ENCODE assay signal across 23 cellular contexts in genomic region chr1:164802573-164803282, GRCh38.
DNase-seq lines count a peak whose midpoint lies in the region; ATAC-seq, FAIRE-seq and TF ChIP-seq lines count a peak whose summit lies in the region.
"Had no signal": no experiment of that assay in that cellular context is flagged by ENCODE, and none has a peak within 500 bp of the region (broad histone marks: within the 10 kb centered on the region; RNA-seq: fewer than 3 reads in every experiment).

No MANE protein-coding gene starts in this region.

- dilution Hi-C loops in mammary epithelial cell (cut with HindIII; ENCODE audit: low sequenced_read_pairs): no loop called here

- H3K27me3 ChIP-seq in breast epithelium (no peaks in the 10 kb centered on the region), mammary epithelial cell (ENCODE audit: insufficient read depth, low read length) (no peaks in the 10 kb centered on the region), esophagus squamous epithelium (no peaks in the 10 kb centered on the region), sigmoid colon (no peaks in the 10 kb centered on the region), aorta (ENCODE audit: control insufficient read depth in 1 of 2, insufficient read depth in 2 of 2, low read length in 1 of 2) (no peaks in the 10 kb centered on the region)

- H3K27ac ChIP-seq in breast epithelium: peak overlapping the region; percentile 21 to 48
- no peak overlapping the region for H3K27ac ChIP-seq in mammary epithelial cell (ENCODE audit: insufficient read depth, low read depth, low read length)
- peak overlapping the region; percentile 44 to 73 (median 64) for H3K27ac ChIP-seq in esophagus squamous epithelium
- peak overlapping the region; percentile 65 to 79 (median 76) for H3K27ac ChIP-seq in sigmoid colon
- H3K27ac ChIP-seq in aorta (ENCODE audit: low read depth in 1 of 2, low read length in 2 of 2): peak overlapping the region; percentile 70 to 94
- H3K27ac ChIP-seq: 22Rv1, WERI-Rb-1 had no signal

- H3K36me3 ChIP-seq in breast epithelium (no peaks in the 10 kb centered on the region), mammary epithelial cell (ENCODE audit: insufficient read depth, low read length) (no peaks in the 10 kb centered on the region), esophagus squamous epithelium (peaks cover 0 to 41% (median 4%) of the 10 kb centered on the region in 3 donors), sigmoid colon (peaks cover 3 to 50% (median 8%) of the 10 kb centered on the region in 4 donors), aorta (ENCODE audit: control insufficient read depth in 1 of 2, insufficient read depth in 2 of 2, low read length in 1 of 2) (no peaks in the 10 kb centered on the region)

- H3K9ac ChIP-seq in mammary epithelial cell (ENCODE audit: insufficient read depth, low read length): no peak overlapping the region
- H3K9ac ChIP-seq: SK-N-SH had no signal

- TF ChIP-seq EP300 in sigmoid colon (IDR thresholded peaks at IDR 0.05): no peak

- H3K4me1 ChIP-seq in breast epithelium: peaks cover 0 to 5% of the 10 kb centered on the region in 2 donors
- no peaks in the 10 kb centered on the region for H3K4me1 ChIP-seq in mammary epithelial cell (ENCODE audit: insufficient read depth, low read length)
- H3K4me1 ChIP-seq in esophagus squamous epithelium: peaks cover 0 to 46% (median 4%) of the 10 kb centered on the region in 3 donors
- peaks cover 0 to 57% (median 35%) of the 10 kb centered on the region in 4 donors for H3K4me1 ChIP-seq in sigmoid colon
- peaks cover 2 to 4% of the 10 kb centered on the region in 2 donors for H3K4me1 ChIP-seq in aorta (ENCODE audit: control insufficient read depth in 1 of 2, insufficient read depth in 2 of 2, low read length in 2 of 2)

- no peaks in the 10 kb centered on the region for H3K79me2 ChIP-seq in mammary epithelial cell (ENCODE audit: insufficient read depth, low read length)

- H3K9me3 ChIP-seq in breast epithelium (no peaks in the 10 kb centered on the region), mammary epithelial cell (replicated peaks; ENCODE audit: insufficient read depth, low read length) (no peaks in the 10 kb centered on the region), esophagus squamous epithelium (no peaks in the 10 kb centered on the region), sigmoid colon (no peaks in the 10 kb centered on the region), aorta (ENCODE audit: control insufficient read depth, low read length) (no peaks in the 10 kb centered on the region)
- H3K9me3 ChIP-seq: left ventricle myocardium inferior, SK-N-SH had no signal

- no peaks in the 10 kb centered on the region for H4K20me1 ChIP-seq in mammary epithelial cell (ENCODE audit: insufficient read depth, low read length)

- no peak overlapping the region for H3K4me2 ChIP-seq in mammary epithelial cell (ENCODE audit: insufficient read depth, low read depth, low read length)
- H3K4me2 ChIP-seq: SK-N-SH had no signal

- no peak for TF ChIP-seq CTCF in breast epithelium (IDR thresholded peaks at IDR 0.05)
- TF ChIP-seq CTCF in mammary epithelial cell (conservative IDR thresholded peaks at IDR 0.05 in 1 of 2, IDR thresholded peaks at IDR 0.05 in 1 of 2; ENCODE audit: extremely low read depth in 1 of 2, insufficient read depth in 1 of 2, low read depth in 1 of 2, low read length in 2 of 2): no peak
- no peak for TF ChIP-seq CTCF in esophagus squamous epithelium (IDR thresholded peaks at IDR 0.05)
- no peak for TF ChIP-seq CTCF in sigmoid colon (IDR thresholded peaks at IDR 0.05)
- no peak for TF ChIP-seq CTCF in omental fat pad (IDR thresholded peaks at IDR 0.05)

- H2AFZ ChIP-seq in mammary epithelial cell (ENCODE audit: low read depth, low read length): no peak overlapping the region

- TF ChIP-seq POLR2A in breast epithelium (IDR thresholded peaks at IDR 0.05): no peak
- TF ChIP-seq POLR2A in esophagus squamous epithelium (IDR thresholded peaks at IDR 0.05): no peak
- no peak for TF ChIP-seq POLR2A in sigmoid colon (IDR thresholded peaks at IDR 0.05)
- TF ChIP-seq POLR2A in H54 (IDR thresholded peaks at IDR 0.05; ENCODE audit: low read depth, low read length): no peak

- ATAC-seq in aorta (ENCODE audit: low FRiP score) (no peak), omental fat pad (ENCODE audit: low FRiP score) (no peak)
- no peak for ATAC-seq in activated CD4-positive, CD25-positive, alpha-beta regulatory T cell treated with anti-CD3 and anti-CD28 coated beads, Interleukin-2, amount 50 U/mL, for 24 hours
- ATAC-seq: activated naive CD8-positive, alpha-beta T cell treated with anti-CD3 and anti-CD28 coated beads, Interleukin-2, amount 50 U/mL, for 24 hours had no signal

- FAIRE-seq in H54 (lab: Jason Lieb, UNC): no peak
- FAIRE-seq: bronchial epithelial cell had no signal

- in situ Hi-C loops in mammary epithelial cell (cut with MboI; ENCODE audit: low sequenced_read_pairs in 2 of 2): no loop called here

- no peak for DNase-seq in breast epithelium (ENCODE audit: low spot score in 2 of 2)
- DNase-seq in mammary epithelial cell: no peak
- DNase-seq in esophagus squamous epithelium (lab: John Stamatoyannopoulos, UW): no peak
- DNase-seq in sigmoid colon: no peak
- DNase-seq in aorta: no peak
- DNase-seq in omental fat pad (ENCODE audit: low spot score): no peak
- no peak for DNase-seq in H54 (ENCODE audit: insufficient read length, low spot score)
- DNase-seq: activated CD4-positive, alpha-beta T cell treated with anti-CD3 and anti-CD28 coated beads, Interleukin-2, amount 50 U/mL, for 4 hours; activated effector memory CD4-positive, alpha-beta T cell treated with Interleukin-2 at 50 U/mL for 16 hours; activated naive CD8-positive, alpha-beta T cell treated with anti-CD3 and anti-CD28 coated beads, Interleukin-2, amount 50 U/mL, for 24 hours; CD8-positive, alpha-beta memory T cell; dermis blood vessel endothelial cell; DMS53; GF-D8; H9; left ventricle myocardium inferior; NCI-H69; retina; SK-N-SH had no signal

- 96% methylated on average over 5 of the region's 5 CpGs for WGBS in mammary epithelial cell (ENCODE audit: low coverage, missing lambda C conversion rate)
- 70 to 80% methylated on average over 5 of the region's 5 CpGs for WGBS in esophagus squamous epithelium, 2 donors
- WGBS in sigmoid colon, 2 donors: 79 to 84% methylated on average over 5 of the region's 5 CpGs
- WGBS in aorta, 2 donors: 74 to 80% methylated on average over 5 of the region's 5 CpGs

- H3K4me3 ChIP-seq in breast epithelium (no peak overlapping the region), mammary epithelial cell (replicated peaks in 1 of 3; ENCODE audit: insufficient read depth in 1 of 3, low read depth in 2 of 3, low read length in 3 of 3) (no peak overlapping the region), esophagus squamous epithelium (no peak overlapping the region), sigmoid colon (no peak overlapping the region), aorta (ENCODE audit: low read length in 2 of 2) (no peak overlapping the region)
- H3K4me3 ChIP-seq: left ventricle myocardium inferior had no signal

- CTCF ChIA-PET in mammary epithelial cell (lab: Charles Lee; ENCODE audit: low non-redundant PET): no interaction called here

- no TSS peak for BruUV-seq in mammary epithelial cell (replicated peaks; lab: Mats Ljungman, UMichigan)

- intact Hi-C loops in breast epithelium (cut with DNase I; ENCODE audit: low total_unique reads): no loop called here
- intact Hi-C loops in mammary epithelial cell (cut with micrococcal nuclease): no loop called here
- intact Hi-C loops in esophagus squamous epithelium (cut with DNase I): no loop called here
- intact Hi-C loops in sigmoid colon (cut with DNase I): no loop called here
- intact Hi-C loops in aorta (cut with DNase I): no loop called here
